Comparison of ENCODE assay signal across 8 cellular contexts in genomic region chr5:132180134-132180745, GRCh38. TPM values are rescaled to one million over a fixed set of nuclear protein-coding genes. Genes with fewer than 3 reads are reported as not detected.
A peak's percentile ranks its signal among the peaks of the same experiment; 100 is the strongest.
DNase-seq lines count a peak whose midpoint lies in the region; ATAC-seq and FAIRE-seq lines count a peak whose summit lies in the region.

No MANE protein-coding gene starts in this region.

- H3K27ac Mint-ChIP-seq in activated T-helper 17 cell treated with anti-CD3 and anti-CD28 coated beads, Interleukin-2, amount 50 U/mL, for 72 hours: peak overlapping the region; percentile 3

- H3K36me3 Mint-ChIP-seq in activated T-helper 17 cell treated with anti-CD3 and anti-CD28 coated beads, Interleukin-2, amount 50 U/mL, for 72 hours (ENCODE audit: low read depth): no peaks in the 10 kb centered on the region

- no peak overlapping the region for H3K4me3 ChIP-seq in right cardiac atrium (ENCODE audit: low read length)
- H3K4me3 ChIP-seq in small intestine (ENCODE audit: low read depth in 1 of 2, low read length in 2 of 2): no peak overlapping the region

- no peaks in the 10 kb centered on the region for H3K27me3 Mint-ChIP-seq in activated T-helper 17 cell treated with anti-CD3 and anti-CD28 coated beads, Interleukin-2, amount 50 U/mL, for 72 hours

- no peaks in the 10 kb centered on the region for H3K9me3 Mint-ChIP-seq in activated T-helper 17 cell treated with anti-CD3 and anti-CD28 coated beads, Interleukin-2, amount 50 U/mL, for 72 hours

- H3K36me3 ChIP-seq in small intestine (ENCODE audit: control insufficient read depth in 2 of 2, insufficient read depth in 2 of 2, low read length in 2 of 2): no peaks in the 10 kb centered on the region

- H3K4me1 ChIP-seq in right cardiac atrium (ENCODE audit: control insufficient read depth, insufficient read depth, low read length): no peaks in the 10 kb centered on the region
- H3K4me1 ChIP-seq in small intestine (ENCODE audit: control insufficient read depth in 2 of 2, insufficient read depth in 1 of 2, low read depth in 1 of 2, low read length in 1 of 2): no peaks in the 10 kb centered on the region

- H3K9me3 ChIP-seq in right cardiac atrium (ENCODE audit: control insufficient read depth, low read length) (no peaks in the 10 kb centered on the region), small intestine (ENCODE audit: control insufficient read depth, low read depth) (no peaks in the 10 kb centered on the region)

- H3K4me1 Mint-ChIP-seq in activated T-helper 17 cell treated with anti-CD3 and anti-CD28 coated beads, Interleukin-2, amount 50 U/mL, for 72 hours: peaks cover 30% of the 10 kb centered on the region

- H3K27me3 ChIP-seq in right cardiac atrium (ENCODE audit: control insufficient read depth, insufficient read depth) (no peaks in the 10 kb centered on the region), small intestine (ENCODE audit: control insufficient read depth in 2 of 2, insufficient read depth in 2 of 2, low read length in 2 of 2) (no peaks in the 10 kb centered on the region)

- 14% methylated on average over 8 of the region's 8 CpGs for WGBS in right cardiac atrium
- 17 to 26% (median 18%) methylated on average over 8 of the region's 8 CpGs for WGBS in small intestine, 3 donors

- peak overlapping the region; percentile 49 for H3K4me3 Mint-ChIP-seq in activated T-helper 17 cell treated with anti-CD3 and anti-CD28 coated beads, Interleukin-2, amount 50 U/mL, for 72 hours

- intact Hi-C loops in right cardiac atrium (cut with DNase I): loop anchor here in 1 of 4 donors (10.0 kb wide), 1 partner anchor 315 kb away; the partner anchor contains the start of gene IRF1

- peak; percentile 20 for ATAC-seq in activated T-helper 17 cell treated with anti-CD3 and anti-CD28 coated beads, Interleukin-2, amount 50 U/mL, for 72 hours (replicated peaks)
- ATAC-seq in right cardiac atrium (peak; percentile 34 to 53), HG02610 (IDR thresholded peaks at IDR 0.05; ENCODE audit: unreplicated experiment) (no peak), GM21619 (IDR thresholded peaks at IDR 0.05; ENCODE audit: unreplicated experiment) (no peak)

- DNase-seq in 8988T (peak; percentile 32), ELF-1 (ENCODE audit: low read depth, low spot score) (peak; percentile 60), NCI-H1694 (lab: John Stamatoyannopoulos, UW) (peak; percentile 29), right cardiac atrium (no peak), small intestine (peak; percentile 56)

- H3K27ac ChIP-seq in right cardiac atrium (ENCODE audit: low read length) (no peak overlapping the region), small intestine (ENCODE audit: low read depth in 1 of 2, low read length in 1 of 2) (no peak overlapping the region)

- no peak for FAIRE-seq in small intestine (lab: Jason Lieb, UNC)

RNA-seq across cellular contexts. Expression of gene P4HA2, which starts 47.4 kb away (rescaled TPM):
- total RNA-seq in activated T-helper 17 cell treated with anti-CD3 and anti-CD28 coated beads, Interleukin-2, amount 50 U/mL, for 72 hours: 10 to 100 TPM in 1 of 2 donors, 1 to 10 TPM in 1; 8.4 to 22.9 TPM
- 100 to 1,000 TPM in 1 of 4 donors, 10 to 100 TPM in 3; 58.9 to 103 (median 71.8) TPM for total RNA-seq in right cardiac atrium
- 51.9 TPM for polyA plus RNA-seq in right cardiac atrium
- polyA plus RNA-seq in small intestine: 10 to 100 TPM; 15.7 to 24.8 (median 19.1) TPM

Comparison
In these comparisons a context has a peak if more than half of its experiments do, and no peak if none do; other contexts are left out.
1. DNase-seq: peak in 8988T (single experiment), ELF-1 (single experiment), NCI-H1694 (single experiment) and small intestine (single experiment); none in right cardiac atrium (0 of 3).
2. ATAC-seq: peak in activated T-helper 17 cell treated with anti-CD3 and anti-CD28 coated beads, Interleukin-2, amount 50 U/mL, for 72 hours (single experiment) and right cardiac atrium (2 of 2); none in HG02610 (single experiment) and GM21619 (single experiment).